In the genomic region with DNA sequence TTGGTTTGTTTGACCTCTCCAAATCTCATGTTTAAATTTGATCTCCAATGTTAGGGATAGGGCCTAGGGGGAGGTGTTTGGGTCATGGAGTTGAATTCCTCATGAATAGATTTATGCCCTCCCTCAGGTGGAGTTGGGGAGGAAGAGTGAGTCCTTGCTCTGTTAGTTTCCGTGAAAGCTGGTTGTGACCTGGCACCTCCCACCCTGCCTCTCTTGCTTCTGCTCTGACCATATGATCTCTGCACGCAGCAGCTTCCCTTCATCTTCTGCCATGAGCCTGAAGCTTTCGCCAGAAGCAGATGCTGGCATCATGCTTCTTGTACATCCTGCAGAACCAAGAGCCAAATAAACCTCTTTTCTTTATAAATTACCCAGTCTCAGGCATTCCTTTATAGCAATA, we compare ENCODE assay signal across 18 cellular contexts.
DNase-seq lines count a peak whose midpoint lies in the region; ATAC-seq, FAIRE-seq and TF ChIP-seq lines count a peak whose summit lies in the region.
"Had no signal": no experiment of that assay in that cellular context is flagged by ENCODE, and none has a peak within 500 bp of the region (broad histone marks: within the 10 kb centered on the region; RNA-seq: fewer than 3 reads in every experiment).

No MANE protein-coding gene starts in this region.

- peak; percentile 64; the same call in 1 of the 2 replicates for ATAC-seq in WTC11
- ATAC-seq in HG02840 (IDR thresholded peaks at IDR 0.05; ENCODE audit: low FRiP score, unreplicated experiment) = no peak
- ATAC-seq in GM18909 (IDR thresholded peaks at IDR 0.05; ENCODE audit: poor library complexity, unreplicated experiment) = no peak
- ATAC-seq: Panc1 had no signal

- no peaks in the 10 kb centered on the region for H3K9me3 Mint-ChIP-seq in WTC11

- H3K27me3 Mint-ChIP-seq in WTC11 (ENCODE audit: low read depth) = no peaks in the 10 kb centered on the region
- H3K27me3 Mint-ChIP-seq: CD4-positive, alpha-beta memory T cell had no signal

- H3K4me3 Mint-ChIP-seq in WTC11 = no peak overlapping the region
- H3K4me3 Mint-ChIP-seq: CD4-positive, alpha-beta memory T cell had no signal

- TF ChIP-seq CTCF in WTC11 (IDR thresholded peaks at IDR 0.05) = no peak

- DNase-seq in GM12892 (ENCODE audit: insufficient read length) = no peak
- no peak for DNase-seq in WTC11 (ENCODE audit: low spot score)
- DNase-seq in left kidney (ENCODE audit: low read depth, low spot score) = peak; percentile 14
- no peak for DNase-seq in hepatic stellate cell (ENCODE audit: low spot score)
- no peak for DNase-seq in NCI-H510A (lab: John Stamatoyannopoulos, UW)
- DNase-seq: ACHN; CD4-positive, alpha-beta memory T cell; GDM1; NCI-H1105; NCI-H146; NCI-H2029; NCI-H226; NCI-H524; NCI-H774 had no signal

- H3K27ac Mint-ChIP-seq in WTC11 = no peak overlapping the region
- H3K27ac Mint-ChIP-seq: CD4-positive, alpha-beta memory T cell had no signal

- CTCF ChIA-PET in WTC11 (lab: Charles Lee) = no interaction called here

- no peaks in the 10 kb centered on the region for H3K36me3 Mint-ChIP-seq in WTC11
- H3K36me3 Mint-ChIP-seq: CD4-positive, alpha-beta memory T cell had no signal

- H3K4me1 Mint-ChIP-seq in WTC11 = no peaks in the 10 kb centered on the region
- H3K4me1 Mint-ChIP-seq: CD4-positive, alpha-beta memory T cell had no signal

- POLR2A ChIA-PET in WTC11 (lab: Charles Lee) = no interaction called here

- no peak for TF ChIP-seq POLR2A in GM12892 (IDR thresholded peaks at IDR 0.05; ENCODE audit: low read depth, low read length)

- peak; percentile 17 for FAIRE-seq in GM12892 (lab: Jason Lieb, UNC)
- FAIRE-seq: HTR-8/SVneo had no signal

TF ChIP-seq in WTC11, 78 proteins besides CTCF, POLR2A, EP300 and RAD21:
- no peak for TF ChIP-seq SOX15 (CRISPR knock-in tag; IDR thresholded peaks at IDR 0.05)
- no peak for TF ChIP-seq JUN (CRISPR knock-in tag; IDR thresholded peaks at IDR 0.05)
- TF ChIP-seq ZBTB21 (CRISPR knock-in tag; IDR thresholded peaks at IDR 0.05; ENCODE audit: borderline replicate concordance) = no peak
- TF ChIP-seq, protein P1, sequence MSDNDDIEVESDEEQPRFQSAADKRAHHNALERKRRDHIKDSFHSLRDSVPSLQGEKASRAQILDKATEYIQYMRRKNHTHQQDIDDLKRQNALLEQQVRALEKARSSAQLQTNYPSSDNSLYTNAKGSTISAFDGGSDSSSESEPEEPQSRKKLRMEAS (CRISPR knock-in tag; IDR thresholded peaks at IDR 0.05) = no peak
- TF ChIP-seq, protein P2, sequence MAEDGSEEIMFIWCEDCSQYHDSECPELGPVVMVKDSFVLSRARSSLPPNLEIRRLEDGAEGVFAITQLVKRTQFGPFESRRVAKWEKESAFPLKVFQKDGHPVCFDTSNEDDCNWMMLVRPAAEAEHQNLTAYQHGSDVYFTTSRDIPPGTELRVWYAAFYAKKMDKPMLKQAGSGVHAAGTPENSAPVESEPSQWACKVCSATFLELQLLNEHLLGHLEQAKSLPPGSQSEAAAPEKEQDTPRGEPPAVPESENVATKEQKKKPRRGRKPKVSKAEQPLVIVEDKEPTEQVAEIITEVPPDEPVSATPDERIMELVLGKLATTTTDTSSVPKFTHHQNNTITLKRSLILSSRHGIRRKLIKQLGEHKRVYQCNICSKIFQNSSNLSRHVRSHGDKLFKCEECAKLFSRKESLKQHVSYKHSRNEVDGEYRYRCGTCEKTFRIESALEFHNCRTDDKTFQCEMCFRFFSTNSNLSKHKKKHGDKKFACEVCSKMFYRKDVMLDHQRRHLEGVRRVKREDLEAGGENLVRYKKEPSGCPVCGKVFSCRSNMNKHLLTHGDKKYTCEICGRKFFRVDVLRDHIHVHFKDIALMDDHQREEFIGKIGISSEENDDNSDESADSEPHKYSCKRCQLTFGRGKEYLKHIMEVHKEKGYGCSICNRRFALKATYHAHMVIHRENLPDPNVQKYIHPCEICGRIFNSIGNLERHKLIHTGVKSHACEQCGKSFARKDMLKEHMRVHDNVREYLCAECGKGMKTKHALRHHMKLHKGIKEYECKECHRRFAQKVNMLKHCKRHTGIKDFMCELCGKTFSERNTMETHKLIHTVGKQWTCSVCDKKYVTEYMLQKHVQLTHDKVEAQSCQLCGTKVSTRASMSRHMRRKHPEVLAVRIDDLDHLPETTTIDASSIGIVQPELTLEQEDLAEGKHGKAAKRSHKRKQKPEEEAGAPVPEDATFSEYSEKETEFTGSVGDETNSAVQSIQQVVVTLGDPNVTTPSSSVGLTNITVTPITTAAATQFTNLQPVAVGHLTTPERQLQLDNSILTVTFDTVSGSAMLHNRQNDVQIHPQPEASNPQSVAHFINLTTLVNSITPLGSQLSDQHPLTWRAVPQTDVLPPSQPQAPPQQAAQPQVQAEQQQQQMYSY (CRISPR knock-in tag; IDR thresholded peaks at IDR 0.05) = no peak
- TF ChIP-seq, protein P3, sequence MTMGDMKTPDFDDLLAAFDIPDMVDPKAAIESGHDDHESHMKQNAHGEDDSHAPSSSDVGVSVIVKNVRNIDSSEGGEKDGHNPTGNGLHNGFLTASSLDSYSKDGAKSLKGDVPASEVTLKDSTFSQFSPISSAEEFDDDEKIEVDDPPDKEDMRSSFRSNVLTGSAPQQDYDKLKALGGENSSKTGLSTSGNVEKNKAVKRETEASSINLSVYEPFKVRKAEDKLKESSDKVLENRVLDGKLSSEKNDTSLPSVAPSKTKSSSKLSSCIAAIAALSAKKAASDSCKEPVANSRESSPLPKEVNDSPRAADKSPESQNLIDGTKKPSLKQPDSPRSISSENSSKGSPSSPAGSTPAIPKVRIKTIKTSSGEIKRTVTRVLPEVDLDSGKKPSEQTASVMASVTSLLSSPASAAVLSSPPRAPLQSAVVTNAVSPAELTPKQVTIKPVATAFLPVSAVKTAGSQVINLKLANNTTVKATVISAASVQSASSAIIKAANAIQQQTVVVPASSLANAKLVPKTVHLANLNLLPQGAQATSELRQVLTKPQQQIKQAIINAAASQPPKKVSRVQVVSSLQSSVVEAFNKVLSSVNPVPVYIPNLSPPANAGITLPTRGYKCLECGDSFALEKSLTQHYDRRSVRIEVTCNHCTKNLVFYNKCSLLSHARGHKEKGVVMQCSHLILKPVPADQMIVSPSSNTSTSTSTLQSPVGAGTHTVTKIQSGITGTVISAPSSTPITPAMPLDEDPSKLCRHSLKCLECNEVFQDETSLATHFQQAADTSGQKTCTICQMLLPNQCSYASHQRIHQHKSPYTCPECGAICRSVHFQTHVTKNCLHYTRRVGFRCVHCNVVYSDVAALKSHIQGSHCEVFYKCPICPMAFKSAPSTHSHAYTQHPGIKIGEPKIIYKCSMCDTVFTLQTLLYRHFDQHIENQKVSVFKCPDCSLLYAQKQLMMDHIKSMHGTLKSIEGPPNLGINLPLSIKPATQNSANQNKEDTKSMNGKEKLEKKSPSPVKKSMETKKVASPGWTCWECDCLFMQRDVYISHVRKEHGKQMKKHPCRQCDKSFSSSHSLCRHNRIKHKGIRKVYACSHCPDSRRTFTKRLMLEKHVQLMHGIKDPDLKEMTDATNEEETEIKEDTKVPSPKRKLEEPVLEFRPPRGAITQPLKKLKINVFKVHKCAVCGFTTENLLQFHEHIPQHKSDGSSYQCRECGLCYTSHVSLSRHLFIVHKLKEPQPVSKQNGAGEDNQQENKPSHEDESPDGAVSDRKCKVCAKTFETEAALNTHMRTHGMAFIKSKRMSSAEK (CRISPR knock-in tag; IDR thresholded peaks at IDR 0.05; ENCODE audit: borderline replicate concordance) = no peak
- TF ChIP-seq ZNF138 (CRISPR knock-in tag; conservative IDR thresholded peaks at IDR 0.05) = no peak
- TF ChIP-seq ZNF416 (CRISPR knock-in tag; IDR thresholded peaks at IDR 0.05) = no peak
- TF ChIP-seq, protein P4, sequence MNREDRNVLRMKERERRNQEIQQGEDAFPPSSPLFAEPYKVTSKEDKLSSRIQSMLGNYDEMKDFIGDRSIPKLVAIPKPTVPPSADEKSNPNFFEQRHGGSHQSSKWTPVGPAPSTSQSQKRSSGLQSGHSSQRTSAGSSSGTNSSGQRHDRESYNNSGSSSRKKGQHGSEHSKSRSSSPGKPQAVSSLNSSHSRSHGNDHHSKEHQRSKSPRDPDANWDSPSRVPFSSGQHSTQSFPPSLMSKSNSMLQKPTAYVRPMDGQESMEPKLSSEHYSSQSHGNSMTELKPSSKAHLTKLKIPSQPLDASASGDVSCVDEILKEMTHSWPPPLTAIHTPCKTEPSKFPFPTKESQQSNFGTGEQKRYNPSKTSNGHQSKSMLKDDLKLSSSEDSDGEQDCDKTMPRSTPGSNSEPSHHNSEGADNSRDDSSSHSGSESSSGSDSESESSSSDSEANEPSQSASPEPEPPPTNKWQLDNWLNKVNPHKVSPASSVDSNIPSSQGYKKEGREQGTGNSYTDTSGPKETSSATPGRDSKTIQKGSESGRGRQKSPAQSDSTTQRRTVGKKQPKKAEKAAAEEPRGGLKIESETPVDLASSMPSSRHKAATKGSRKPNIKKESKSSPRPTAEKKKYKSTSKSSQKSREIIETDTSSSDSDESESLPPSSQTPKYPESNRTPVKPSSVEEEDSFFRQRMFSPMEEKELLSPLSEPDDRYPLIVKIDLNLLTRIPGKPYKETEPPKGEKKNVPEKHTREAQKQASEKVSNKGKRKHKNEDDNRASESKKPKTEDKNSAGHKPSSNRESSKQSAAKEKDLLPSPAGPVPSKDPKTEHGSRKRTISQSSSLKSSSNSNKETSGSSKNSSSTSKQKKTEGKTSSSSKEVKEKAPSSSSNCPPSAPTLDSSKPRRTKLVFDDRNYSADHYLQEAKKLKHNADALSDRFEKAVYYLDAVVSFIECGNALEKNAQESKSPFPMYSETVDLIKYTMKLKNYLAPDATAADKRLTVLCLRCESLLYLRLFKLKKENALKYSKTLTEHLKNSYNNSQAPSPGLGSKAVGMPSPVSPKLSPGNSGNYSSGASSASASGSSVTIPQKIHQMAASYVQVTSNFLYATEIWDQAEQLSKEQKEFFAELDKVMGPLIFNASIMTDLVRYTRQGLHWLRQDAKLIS (CRISPR knock-in tag; IDR thresholded peaks at IDR 0.05; ENCODE audit: borderline replicate concordance) = no peak
